In the genomic region with DNA sequence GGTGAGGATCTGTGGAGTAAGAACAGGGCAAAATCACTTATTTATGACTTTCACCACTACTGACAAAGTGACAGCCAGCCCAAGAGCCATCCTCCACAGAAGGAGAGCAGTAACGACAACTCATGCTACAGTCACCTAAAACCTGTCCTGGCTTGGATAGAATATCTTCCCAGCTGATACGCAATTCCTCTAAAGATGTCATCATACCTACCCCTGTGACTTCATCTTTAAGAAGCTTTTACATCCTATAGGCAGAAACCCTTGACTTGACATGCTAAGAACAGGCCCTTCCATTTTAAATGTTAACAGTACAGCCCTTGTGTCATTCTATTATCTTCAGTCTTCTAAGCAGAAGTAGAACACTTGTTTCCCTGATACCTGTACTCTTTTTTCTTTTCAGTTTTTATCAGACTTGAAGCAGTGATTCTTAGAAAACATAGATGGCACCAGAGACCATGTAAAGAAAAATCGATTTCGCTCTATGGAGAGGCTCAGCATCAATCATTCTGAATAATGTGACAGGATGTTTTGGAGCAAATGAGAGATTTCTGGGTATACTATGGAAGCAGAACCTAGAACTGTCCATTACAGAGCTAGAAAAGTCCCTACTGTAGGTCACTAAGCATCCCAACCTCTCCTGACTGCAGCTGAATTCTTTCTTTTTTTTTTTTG, we compare ENCODE assay signal across 1 cellular context.
TF ChIP-seq lines count a peak whose summit lies in the region.

No MANE protein-coding gene starts in this region.

TF ChIP-seq in WTC11, 78 proteins besides CTCF, POLR2A, EP300 and RAD21 (continued from another document):
- TF ChIP-seq, protein P1, sequence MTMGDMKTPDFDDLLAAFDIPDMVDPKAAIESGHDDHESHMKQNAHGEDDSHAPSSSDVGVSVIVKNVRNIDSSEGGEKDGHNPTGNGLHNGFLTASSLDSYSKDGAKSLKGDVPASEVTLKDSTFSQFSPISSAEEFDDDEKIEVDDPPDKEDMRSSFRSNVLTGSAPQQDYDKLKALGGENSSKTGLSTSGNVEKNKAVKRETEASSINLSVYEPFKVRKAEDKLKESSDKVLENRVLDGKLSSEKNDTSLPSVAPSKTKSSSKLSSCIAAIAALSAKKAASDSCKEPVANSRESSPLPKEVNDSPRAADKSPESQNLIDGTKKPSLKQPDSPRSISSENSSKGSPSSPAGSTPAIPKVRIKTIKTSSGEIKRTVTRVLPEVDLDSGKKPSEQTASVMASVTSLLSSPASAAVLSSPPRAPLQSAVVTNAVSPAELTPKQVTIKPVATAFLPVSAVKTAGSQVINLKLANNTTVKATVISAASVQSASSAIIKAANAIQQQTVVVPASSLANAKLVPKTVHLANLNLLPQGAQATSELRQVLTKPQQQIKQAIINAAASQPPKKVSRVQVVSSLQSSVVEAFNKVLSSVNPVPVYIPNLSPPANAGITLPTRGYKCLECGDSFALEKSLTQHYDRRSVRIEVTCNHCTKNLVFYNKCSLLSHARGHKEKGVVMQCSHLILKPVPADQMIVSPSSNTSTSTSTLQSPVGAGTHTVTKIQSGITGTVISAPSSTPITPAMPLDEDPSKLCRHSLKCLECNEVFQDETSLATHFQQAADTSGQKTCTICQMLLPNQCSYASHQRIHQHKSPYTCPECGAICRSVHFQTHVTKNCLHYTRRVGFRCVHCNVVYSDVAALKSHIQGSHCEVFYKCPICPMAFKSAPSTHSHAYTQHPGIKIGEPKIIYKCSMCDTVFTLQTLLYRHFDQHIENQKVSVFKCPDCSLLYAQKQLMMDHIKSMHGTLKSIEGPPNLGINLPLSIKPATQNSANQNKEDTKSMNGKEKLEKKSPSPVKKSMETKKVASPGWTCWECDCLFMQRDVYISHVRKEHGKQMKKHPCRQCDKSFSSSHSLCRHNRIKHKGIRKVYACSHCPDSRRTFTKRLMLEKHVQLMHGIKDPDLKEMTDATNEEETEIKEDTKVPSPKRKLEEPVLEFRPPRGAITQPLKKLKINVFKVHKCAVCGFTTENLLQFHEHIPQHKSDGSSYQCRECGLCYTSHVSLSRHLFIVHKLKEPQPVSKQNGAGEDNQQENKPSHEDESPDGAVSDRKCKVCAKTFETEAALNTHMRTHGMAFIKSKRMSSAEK (CRISPR knock-in tag; IDR thresholded peaks at IDR 0.05; ENCODE audit: borderline replicate concordance) = no peak
- TF ChIP-seq RORB (CRISPR knock-in tag; IDR thresholded peaks at IDR 0.05) (no peak), TCF7 (CRISPR knock-in tag; IDR thresholded peaks at IDR 0.05; ENCODE audit: low read depth) (no peak), ATF1 (CRISPR knock-in tag; IDR thresholded peaks at IDR 0.05) (no peak), NR3C1 (CRISPR knock-in tag; conservative IDR thresholded peaks at IDR 0.05; ENCODE audit: low read depth) (no peak), KAT7 (CRISPR knock-in tag; IDR thresholded peaks at IDR 0.05; ENCODE audit: borderline replicate concordance) (no peak), ETV6 (CRISPR knock-in tag; IDR thresholded peaks at IDR 0.05) (no peak), FOXJ3 (CRISPR knock-in tag; IDR thresholded peaks at IDR 0.05; ENCODE audit: borderline replicate concordance) (no peak)
- TF ChIP-seq, protein P2, sequence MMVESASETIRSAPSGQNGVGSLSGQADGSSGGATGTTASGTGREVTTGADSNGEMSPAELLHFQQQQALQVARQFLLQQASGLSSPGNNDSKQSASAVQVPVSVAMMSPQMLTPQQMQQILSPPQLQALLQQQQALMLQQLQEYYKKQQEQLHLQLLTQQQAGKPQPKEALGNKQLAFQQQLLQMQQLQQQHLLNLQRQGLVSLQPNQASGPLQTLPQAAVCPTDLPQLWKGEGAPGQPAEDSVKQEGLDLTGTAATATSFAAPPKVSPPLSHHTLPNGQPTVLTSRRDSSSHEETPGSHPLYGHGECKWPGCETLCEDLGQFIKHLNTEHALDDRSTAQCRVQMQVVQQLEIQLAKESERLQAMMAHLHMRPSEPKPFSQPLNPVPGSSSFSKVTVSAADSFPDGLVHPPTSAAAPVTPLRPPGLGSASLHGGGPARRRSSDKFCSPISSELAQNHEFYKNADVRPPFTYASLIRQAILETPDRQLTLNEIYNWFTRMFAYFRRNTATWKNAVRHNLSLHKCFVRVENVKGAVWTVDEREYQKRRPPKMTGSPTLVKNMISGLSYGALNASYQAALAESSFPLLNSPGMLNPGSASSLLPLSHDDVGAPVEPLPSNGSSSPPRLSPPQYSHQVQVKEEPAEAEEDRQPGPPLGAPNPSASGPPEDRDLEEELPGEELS (CRISPR knock-in tag; IDR thresholded peaks at IDR 0.05) = no peak
- TF ChIP-seq, protein P3, sequence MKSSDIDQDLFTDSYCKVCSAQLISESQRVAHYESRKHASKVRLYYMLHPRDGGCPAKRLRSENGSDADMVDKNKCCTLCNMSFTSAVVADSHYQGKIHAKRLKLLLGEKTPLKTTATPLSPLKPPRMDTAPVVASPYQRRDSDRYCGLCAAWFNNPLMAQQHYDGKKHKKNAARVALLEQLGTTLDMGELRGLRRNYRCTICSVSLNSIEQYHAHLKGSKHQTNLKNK (CRISPR knock-in tag; IDR thresholded peaks at IDR 0.05) = no peak
- TF ChIP-seq, protein P4, sequence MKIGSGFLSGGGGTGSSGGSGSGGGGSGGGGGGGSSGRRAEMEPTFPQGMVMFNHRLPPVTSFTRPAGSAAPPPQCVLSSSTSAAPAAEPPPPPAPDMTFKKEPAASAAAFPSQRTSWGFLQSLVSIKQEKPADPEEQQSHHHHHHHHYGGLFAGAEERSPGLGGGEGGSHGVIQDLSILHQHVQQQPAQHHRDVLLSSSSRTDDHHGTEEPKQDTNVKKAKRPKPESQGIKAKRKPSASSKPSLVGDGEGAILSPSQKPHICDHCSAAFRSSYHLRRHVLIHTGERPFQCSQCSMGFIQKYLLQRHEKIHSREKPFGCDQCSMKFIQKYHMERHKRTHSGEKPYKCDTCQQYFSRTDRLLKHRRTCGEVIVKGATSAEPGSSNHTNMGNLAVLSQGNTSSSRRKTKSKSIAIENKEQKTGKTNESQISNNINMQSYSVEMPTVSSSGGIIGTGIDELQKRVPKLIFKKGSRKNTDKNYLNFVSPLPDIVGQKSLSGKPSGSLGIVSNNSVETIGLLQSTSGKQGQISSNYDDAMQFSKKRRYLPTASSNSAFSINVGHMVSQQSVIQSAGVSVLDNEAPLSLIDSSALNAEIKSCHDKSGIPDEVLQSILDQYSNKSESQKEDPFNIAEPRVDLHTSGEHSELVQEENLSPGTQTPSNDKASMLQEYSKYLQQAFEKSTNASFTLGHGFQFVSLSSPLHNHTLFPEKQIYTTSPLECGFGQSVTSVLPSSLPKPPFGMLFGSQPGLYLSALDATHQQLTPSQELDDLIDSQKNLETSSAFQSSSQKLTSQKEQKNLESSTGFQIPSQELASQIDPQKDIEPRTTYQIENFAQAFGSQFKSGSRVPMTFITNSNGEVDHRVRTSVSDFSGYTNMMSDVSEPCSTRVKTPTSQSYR (CRISPR knock-in tag; IDR thresholded peaks at IDR 0.05) = no peak
- TF ChIP-seq, protein P5, sequence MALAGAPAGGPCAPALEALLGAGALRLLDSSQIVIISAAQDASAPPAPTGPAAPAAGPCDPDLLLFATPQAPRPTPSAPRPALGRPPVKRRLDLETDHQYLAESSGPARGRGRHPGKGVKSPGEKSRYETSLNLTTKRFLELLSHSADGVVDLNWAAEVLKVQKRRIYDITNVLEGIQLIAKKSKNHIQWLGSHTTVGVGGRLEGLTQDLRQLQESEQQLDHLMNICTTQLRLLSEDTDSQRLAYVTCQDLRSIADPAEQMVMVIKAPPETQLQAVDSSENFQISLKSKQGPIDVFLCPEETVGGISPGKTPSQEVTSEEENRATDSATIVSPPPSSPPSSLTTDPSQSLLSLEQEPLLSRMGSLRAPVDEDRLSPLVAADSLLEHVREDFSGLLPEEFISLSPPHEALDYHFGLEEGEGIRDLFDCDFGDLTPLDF (CRISPR knock-in tag; IDR thresholded peaks at IDR 0.05) = no peak
